Comparison of ENCODE assay signal across 8 cellular contexts in genomic region chr18:26307161-26307773, GRCh38.
DNase-seq lines count a peak whose midpoint lies in the region; ATAC-seq and TF ChIP-seq lines count a peak whose summit lies in the region.

No MANE protein-coding gene starts in this region.

- H3K9me3 ChIP-seq in SK-N-MC (ENCODE audit: low read depth, low read length) (no peaks in the 10 kb centered on the region), parathyroid adenoma (ENCODE audit: control insufficient read depth, low read length) (no peaks in the 10 kb centered on the region)

- TF ChIP-seq CTCF in fibroblast of mammary gland (conservative IDR thresholded peaks at IDR 0.05; ENCODE audit: control insufficient read depth, insufficient read depth, low read depth, low read length) (peak; percentile 82), parathyroid adenoma (IDR thresholded peaks at IDR 0.05) (peak; percentile 31)

- H3K9ac ChIP-seq in SK-N-MC (ENCODE audit: insufficient read length) (no peak overlapping the region), parathyroid adenoma (no peak overlapping the region)

- DNase-seq in Daoy (ENCODE audit: low read depth), result peak; percentile 15
- peak; percentile 61 for DNase-seq in M059J (ENCODE audit: low read depth)
- DNase-seq in SK-N-MC (ENCODE audit: low read depth, low spot score), result peak; percentile 70
- peak; percentile 72 for DNase-seq in fibroblast of mammary gland (ENCODE audit: low read depth)
- DNase-seq in T1000 (lab: John Stamatoyannopoulos, UW), result no peak
- no peak for DNase-seq in occipital lobe (lab: John Stamatoyannopoulos, UW)

- H3K4me2 ChIP-seq in parathyroid adenoma (ENCODE audit: low read length), result no peak overlapping the region

- peak; percentile 77 for ATAC-seq in GM21529 (IDR thresholded peaks at IDR 0.05; ENCODE audit: unreplicated experiment)

- H2AFZ ChIP-seq in parathyroid adenoma, result no peak overlapping the region

- H3K4me3 ChIP-seq in SK-N-MC, result no peak overlapping the region
- H3K4me3 ChIP-seq in fibroblast of mammary gland (ENCODE audit: control insufficient read depth, low read depth, low read length), result no peak overlapping the region
- no peak overlapping the region for H3K4me3 ChIP-seq in parathyroid adenoma (ENCODE audit: low read depth, low read length)

- H3K27ac ChIP-seq in SK-N-MC (no peak overlapping the region), parathyroid adenoma (no peak overlapping the region)

- H3K79me2 ChIP-seq in parathyroid adenoma, result no peaks in the 10 kb centered on the region

- H3K36me3 ChIP-seq in SK-N-MC (ENCODE audit: insufficient read depth, low read length), result no peaks in the 10 kb centered on the region
- H3K36me3 ChIP-seq in parathyroid adenoma (ENCODE audit: control insufficient read depth, insufficient read depth, low read length), result no peaks in the 10 kb centered on the region

- no peaks in the 10 kb centered on the region for H3K27me3 ChIP-seq in parathyroid adenoma (ENCODE audit: control insufficient read depth, insufficient read depth, low read length)

- H3K4me1 ChIP-seq in parathyroid adenoma, result no peaks in the 10 kb centered on the region

Comparison
In these comparisons a context has a peak if more than half of its experiments do, and no peak if none do; other contexts are left out.
1. DNase-seq: peak in Daoy (single experiment), M059J (single experiment), SK-N-MC (single experiment) and fibroblast of mammary gland (single experiment); none in T1000 (single experiment) and occipital lobe (single experiment).